Comparison of ENCODE assay signal across 8 cellular contexts in genomic region chr16:66935319-66936011, GRCh38. TPM values are rescaled to one million over a fixed set of nuclear protein-coding genes. Genes with fewer than 3 reads are reported as not detected.
DNase-seq lines count a peak whose midpoint lies in the region; ATAC-seq and TF ChIP-seq lines count a peak whose summit lies in the region.

A gene with protein sequence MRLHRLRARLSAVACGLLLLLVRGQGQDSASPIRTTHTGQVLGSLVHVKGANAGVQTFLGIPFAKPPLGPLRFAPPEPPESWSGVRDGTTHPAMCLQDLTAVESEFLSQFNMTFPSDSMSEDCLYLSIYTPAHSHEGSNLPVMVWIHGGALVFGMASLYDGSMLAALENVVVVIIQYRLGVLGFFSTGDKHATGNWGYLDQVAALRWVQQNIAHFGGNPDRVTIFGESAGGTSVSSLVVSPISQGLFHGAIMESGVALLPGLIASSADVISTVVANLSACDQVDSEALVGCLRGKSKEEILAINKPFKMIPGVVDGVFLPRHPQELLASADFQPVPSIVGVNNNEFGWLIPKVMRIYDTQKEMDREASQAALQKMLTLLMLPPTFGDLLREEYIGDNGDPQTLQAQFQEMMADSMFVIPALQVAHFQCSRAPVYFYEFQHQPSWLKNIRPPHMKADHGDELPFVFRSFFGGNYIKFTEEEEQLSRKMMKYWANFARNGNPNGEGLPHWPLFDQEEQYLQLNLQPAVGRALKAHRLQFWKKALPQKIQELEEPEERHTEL (plus strand): TSS chr16:66935516. CDS start chr16:66935636, 120 bp downstream.

- H3K27me3 ChIP-seq in HUES6 (ENCODE audit: control insufficient read depth, insufficient read depth, low read length) (peaks cover 10% of the 10 kb centered on the region), iPS DF 6.9 (ENCODE audit: control insufficient read depth, insufficient read depth, low read length) (no peaks in the 10 kb centered on the region)

- H3K4me3 ChIP-seq in AG09309 (ENCODE audit: control insufficient read depth, low read depth, low read length) = peak within 1 kb of the TSS; percentile 84
- peak within 1 kb of the TSS; percentile 96 for H3K4me3 ChIP-seq in HUES6 (ENCODE audit: low read depth, low read length)
- H3K4me3 ChIP-seq in iPS DF 6.9 (ENCODE audit: low read length) = peak within 1 kb of the TSS; percentile 76; the same call in 1 of the 2 replicates

- peak; percentile 50 for ATAC-seq in sciatic nerve
- no peak for ATAC-seq in GM19467 (IDR thresholded peaks at IDR 0.05; ENCODE audit: unreplicated experiment)

- H3K27ac ChIP-seq in HUES6 (ENCODE audit: low read depth, low read length) (no peak within 1 kb of the TSS), iPS DF 6.9 (ENCODE audit: low read length) (no peak within 1 kb of the TSS)

- no peak for TF ChIP-seq CTCF in AG09309 (IDR thresholded peaks at IDR 0.05; ENCODE audit: control insufficient read depth, insufficient read depth, low read depth, low read length, missing control alignments)

- intact Hi-C loops in sciatic nerve (cut with DNase I) = no loop called here

- DNase-seq in AG09309 (ENCODE audit: low read depth) (peak; percentile 14), astrocyte of the hippocampus (ENCODE audit: low read depth, low spot score) (peak; percentile 66), iPS DF 6.9 (ENCODE audit: low read depth, low spot score) (no peak), sciatic nerve (ENCODE audit: low spot score) (no peak), DMS153 treated with DMSO at 0.1 percent for 48 hours (lab: John Stamatoyannopoulos, UW; ENCODE audit: unreplicated experiment) (no peak), RPMI8226 (no peak)

- H3K4me1 ChIP-seq in HUES6 (ENCODE audit: control insufficient read depth, insufficient read depth, low read length) (peaks cover 12% of the 10 kb centered on the region; the same call in 1 of the 2 replicates), iPS DF 6.9 (ENCODE audit: control insufficient read depth, insufficient read depth, low read length) (0 out of 2 replicates have a peak, but pooled peaks cover 2% of the 10 kb centered on the region)

- H3K9me3 ChIP-seq in HUES6 (ENCODE audit: control insufficient read depth, insufficient read depth, low read depth, low read length) (no peaks in the 10 kb centered on the region), iPS DF 6.9 (ENCODE audit: control insufficient read depth, insufficient read depth, low read length) (no peaks in the 10 kb centered on the region)

- no CpG with 5 or more reads among the region's 44 CpGs for WGBS in iPS DF 6.9 (ENCODE audit: insufficient coverage, insufficient read length)

- H3K36me3 ChIP-seq in HUES6 (ENCODE audit: control insufficient read depth, insufficient read depth, low read length) (peaks cover 29% of the 10 kb centered on the region), iPS DF 6.9 (ENCODE audit: control insufficient read depth, insufficient read depth, low read length) (no peaks in the 10 kb centered on the region)

- H3K9ac ChIP-seq in HUES6 (ENCODE audit: low read length) = peak within 1 kb of the TSS; percentile 94

RNA-seq across cellular contexts. Expression of the gene that starts here (rescaled TPM):
- 27.8 TPM for total RNA-seq in sciatic nerve

Comparison
In these comparisons a context has a peak if more than half of its experiments do, and no peak if none do; other contexts are left out.
1. DNase-seq: peak in AG09309 (single experiment) and astrocyte of the hippocampus (single experiment); none in iPS DF 6.9 (single experiment), sciatic nerve (single experiment), DMS153 treated with DMSO at 0.1 percent for 48 hours (single experiment) and RPMI8226 (single experiment).
2. Peak in every context shown above with its lines, with median percentiles within 50 percentile points of each other: H3K4me3 ChIP-seq.